In genomic region chr5:140328036-140328764, GRCh38 we compare ENCODE assay signal across 3 cellular contexts.
TF ChIP-seq lines count a peak whose summit lies in the region.

No MANE protein-coding gene starts in this region.

TF ChIP-seq in SK-N-SH, 30 proteins besides CTCF, POLR2A, EP300 and RAD21:
- TF ChIP-seq IRF3 (IDR thresholded peaks at IDR 0.05; ENCODE audit: low read depth, low read length): no peak
- no peak for TF ChIP-seq REST (IDR thresholded peaks at IDR 0.05; ENCODE audit: low read depth, low read length)
- no peak for TF ChIP-seq RFX5 (IDR thresholded peaks at IDR 0.05; ENCODE audit: low read length)
- no peak for TF ChIP-seq CHD2 (IDR thresholded peaks at IDR 0.05; ENCODE audit: low read length, partially characterized antibody)
- TF ChIP-seq GABPA (IDR thresholded peaks at IDR 0.05; ENCODE audit: low read depth): no peak
- no peak for TF ChIP-seq SMC3 (IDR thresholded peaks at IDR 0.05; ENCODE audit: low read depth, low read length)
- no peak for TF ChIP-seq JUND (IDR thresholded peaks at IDR 0.05)
- no peak for TF ChIP-seq TCF12 (IDR thresholded peaks at IDR 0.05)

TF ChIP-seq in SK-N-SH treated with all-trans-retinoic acid at 6 μM for 48 hours, 23 proteins besides CTCF, POLR2A, EP300 and RAD21:
- TF ChIP-seq BACH2 (CRISPR knock-in tag; IDR thresholded peaks at IDR 0.05; ENCODE audit: borderline replicate concordance): no peak
- no peak for TF ChIP-seq GLIS3 (CRISPR knock-in tag; IDR thresholded peaks at IDR 0.05)
- TF ChIP-seq ZNF70 (CRISPR knock-in tag; IDR thresholded peaks at IDR 0.05): no peak
- no peak for TF ChIP-seq TCF4 (CRISPR knock-in tag; IDR thresholded peaks at IDR 0.05; ENCODE audit: borderline replicate concordance)
- no peak for TF ChIP-seq ZNF8 (CRISPR knock-in tag; IDR thresholded peaks at IDR 0.05)
- no peak for TF ChIP-seq OSR1 (CRISPR knock-in tag; IDR thresholded peaks at IDR 0.05)
- no peak for TF ChIP-seq ARNTL (CRISPR knock-in tag; IDR thresholded peaks at IDR 0.05; ENCODE audit: borderline replicate concordance, low read depth)

TF ChIP-seq in Ishikawa, 13 proteins besides CTCF, POLR2A, EP300 and RAD21:
- TF ChIP-seq EGR1 (IDR thresholded peaks at IDR 0.05) (no peak), TEAD4 (IDR thresholded peaks at IDR 0.05) (no peak), ZBTB7A (IDR thresholded peaks at IDR 0.05; ENCODE audit: low read depth) (no peak), CEBPB (IDR thresholded peaks at IDR 0.05) (peak; percentile 81)
TF ChIP-seq in Ishikawa: peak in this region for 1.
